Comparison of ENCODE assay signal across 9 cellular contexts in genomic region chr19:41548954-41549688, GRCh38. TPM values are rescaled to one million over a fixed set of nuclear protein-coding genes. Genes with fewer than 3 reads are reported as not detected.
DNase-seq lines count a peak whose midpoint lies in the region; ATAC-seq, FAIRE-seq and TF ChIP-seq lines count a peak whose summit lies in the region.
"Had no signal": no experiment of that assay in that cellular context is flagged by ENCODE, and none has a peak within 500 bp of the region (broad histone marks: within the 10 kb centered on the region; RNA-seq: fewer than 3 reads in every experiment).

No MANE protein-coding gene starts in this region.

- ATAC-seq in HG03159 (IDR thresholded peaks at IDR 0.05; ENCODE audit: unreplicated experiment) (peak; percentile 49), HG03095 (IDR thresholded peaks at IDR 0.05; ENCODE audit: unreplicated experiment) (no peak)

- dilution Hi-C loops in endothelial cell of umbilical vein (cut with MboI; ENCODE audit: extremely low pct_ligation_motif_present, low sequenced_read_pairs), result no loop called here

- no peaks in the 10 kb centered on the region for H3K36me3 ChIP-seq in endothelial cell of umbilical vein (ENCODE audit: control insufficient read depth in 2 of 2, extremely low read depth in 1 of 2, insufficient read depth in 2 of 2, low read length in 2 of 2)

- peak; percentile 86 for TF ChIP-seq POLR2A in GM10847 (IDR thresholded peaks at IDR 0.05; ENCODE audit: extremely low read depth, insufficient read length)
- peak; percentile 86 for TF ChIP-seq POLR2A in endothelial cell of umbilical vein (IDR thresholded peaks at IDR 0.05; ENCODE audit: low read depth, low read length)

- no peaks in the 10 kb centered on the region for H3K9me1 ChIP-seq in endothelial cell of umbilical vein (replicated peaks; ENCODE audit: control insufficient read depth, extremely low read depth, insufficient read depth, low read length)

- H3K9ac ChIP-seq in endothelial cell of umbilical vein (replicated peaks; ENCODE audit: extremely low read depth, insufficient read depth, low read length), result peak overlapping the region; percentile 69

- peak; percentile 51 for DNase-seq in activated CD4-positive, alpha-beta T cell treated with anti-CD3 and anti-CD28 coated beads for 1 hour
- peak; percentile 89 for DNase-seq in endothelial cell of umbilical vein (ENCODE audit: low read depth, low spot score)
- DNase-seq in stimulated activated CD4-positive, alpha-beta T cell treated with anti-CD3 and anti-CD28 coated beads, Interleukin-1b, Interleukin-23, amount 100 ng/mL, for 48 hours, result peak; percentile 76
- no peak for DNase-seq in NCI-H2107 treated with DMSO at 0.1 percent for 48 hours (lab: John Stamatoyannopoulos, UW; ENCODE audit: unreplicated experiment)
- no peak for DNase-seq in NCI-H1105 (lab: John Stamatoyannopoulos, UW)

- H4K20me1 ChIP-seq in endothelial cell of umbilical vein (replicated peaks; ENCODE audit: control insufficient read depth, extremely low read depth, insufficient read depth, low read length), result no peaks in the 10 kb centered on the region

- peak overlapping the region in 2 of 3 experiments; percentile 29 to 66 for H3K4me3 ChIP-seq in endothelial cell of umbilical vein (replicated peaks in 1 of 3; ENCODE audit: insufficient read depth in 1 of 3, low read depth in 1 of 3, low read length in 3 of 3)

- peak overlapping the region; percentile 61 for H3K4me2 ChIP-seq in endothelial cell of umbilical vein (ENCODE audit: insufficient read depth, low read length)

- no peak for TF ChIP-seq CTCF in endothelial cell of umbilical vein (IDR thresholded peaks at IDR 0.05; ENCODE audit: extremely low read depth in 1 of 2, insufficient read depth in 1 of 2, low read depth in 1 of 2, low read length in 2 of 2)

- no TSS peak for BruUV-seq in endothelial cell of umbilical vein (replicated peaks; lab: Mats Ljungman, UMichigan)

- intact Hi-C loops in endothelial cell of umbilical vein (cut with micrococcal nuclease), result loop anchor here (1.0 to 5.0 kb wide), 4 partner anchors 14 to 197 kb away; partner anchors contain the start of gene TGFB1

- H2AFZ ChIP-seq in endothelial cell of umbilical vein (ENCODE audit: low read depth, low read length), result peak overlapping the region; percentile 72

- H3K9me3 ChIP-seq in endothelial cell of umbilical vein (replicated peaks; ENCODE audit: control insufficient read depth, insufficient read depth, low read length), result no peaks in the 10 kb centered on the region

- POLR2A ChIA-PET in endothelial cell of umbilical vein (lab: Charles Lee), result interaction anchor here (0.6 to 1.9 kb wide), 4 partner anchors 18 to 70 kb away, joined by 3 to 10 read pairs (median 5); no protein-coding TSS in a partner anchor

- CTCF ChIA-PET in endothelial cell of umbilical vein (lab: Charles Lee), result interaction anchor here (1.1 to 4.2 kb wide), 13 partner anchors 8 to 110 kb away, joined by 3 to 28 read pairs (median 5); partner anchors contain the start of gene DMAC2

- H3K79me2 ChIP-seq in endothelial cell of umbilical vein (ENCODE audit: control insufficient read depth, insufficient read depth, low read length), result no peaks in the 10 kb centered on the region

- peak; percentile 89 for FAIRE-seq in endothelial cell of umbilical vein (lab: Jason Lieb, UNC)

- H3K4me1 ChIP-seq in endothelial cell of umbilical vein (ENCODE audit: control insufficient read depth, extremely low read depth, insufficient read depth, low read length), result peaks cover 38% of the 10 kb centered on the region

- H3K27me3 ChIP-seq in endothelial cell of umbilical vein (ENCODE audit: control insufficient read depth in 2 of 2, insufficient read depth in 2 of 2, low read length in 2 of 2), result no peaks in the 10 kb centered on the region

- peak overlapping the region; percentile 92 for H3K27ac ChIP-seq in endothelial cell of umbilical vein (ENCODE audit: insufficient read depth, low read depth, low read length)

TF ChIP-seq in endothelial cell of umbilical vein, 7 proteins besides CTCF, POLR2A, EP300 and RAD21:
- TF ChIP-seq POLR2AphosphoS5 (IDR thresholded peaks at IDR 0.05; ENCODE audit: insufficient read depth, low read depth, low read length) (peak; percentile 72), MYC (IDR thresholded peaks at IDR 0.05; ENCODE audit: low read depth, low read length) (no peak), MAX (IDR thresholded peaks at IDR 0.05; ENCODE audit: insufficient read depth, insufficient read length) (no peak), GATA2 (IDR thresholded peaks at IDR 0.05; ENCODE audit: insufficient read depth, insufficient read length, low read depth, low read length) (peak; percentile 48), JUN (IDR thresholded peaks at IDR 0.05; ENCODE audit: borderline replicate concordance, insufficient read depth, insufficient read length, low read depth) (peak; percentile 52), EZH2 (IDR thresholded peaks at IDR 0.05; ENCODE audit: borderline replicate concordance, low read depth, low read length, severe bottlenecking) (no peak), FOS (IDR thresholded peaks at IDR 0.05; ENCODE audit: borderline replicate concordance, insufficient read depth, low read length) (peak; percentile 59)

RNA-seq across cellular contexts. Expression of gene CEACAM21, which starts 26.8 kb away (rescaled TPM):
- 1.7 and 2.7 TPM in 2 replicates for total RNA-seq in endothelial cell of umbilical vein
- polyA plus RNA-seq in endothelial cell of umbilical vein, result 0.81 and 1.3 TPM in 2 replicates
- polyA plus RNA-seq in endothelial cell of umbilical vein (2011; cell fraction: cytosol; rRNA removed), result 1.1 and 1.4 TPM in 2 replicates
- polyA plus RNA-seq in endothelial cell of umbilical vein (2011; cell fraction: nucleus; rRNA removed), result 2.5 and 3.1 TPM in 2 replicates
- polyA plus RNA-seq in endothelial cell of umbilical vein (2012), result 2.5 TPM in 2 replicates
- polyA minus RNA-seq in endothelial cell of umbilical vein, result 1.0 and 2.7 TPM in 2 replicates
- not detected for polyA minus RNA-seq in endothelial cell of umbilical vein (2011; cell fraction: cytosol; rRNA and poly(A)+ RNA removed)
- polyA minus RNA-seq in endothelial cell of umbilical vein (2011; cell fraction: nucleus; rRNA and poly(A)+ RNA removed), result 0.38 and 1.5 TPM in 2 replicates
- total RNA-seq: fibroblast of villous mesenchyme had no signal

Comparison
In these comparisons a context has a peak if more than half of its experiments do, and no peak if none do; other contexts are left out.
1. DNase-seq: peak in activated CD4-positive, alpha-beta T cell treated with anti-CD3 and anti-CD28 coated beads for 1 hour (single experiment), endothelial cell of umbilical vein (single experiment) and stimulated activated CD4-positive, alpha-beta T cell treated with anti-CD3 and anti-CD28 coated beads, Interleukin-1b, Interleukin-23, amount 100 ng/mL, for 48 hours (single experiment); none in NCI-H2107 treated with DMSO at 0.1 percent for 48 hours (single experiment) and NCI-H1105 (single experiment).